1 cellular context compared by ENCODE assay signal in the genomic region with DNA sequence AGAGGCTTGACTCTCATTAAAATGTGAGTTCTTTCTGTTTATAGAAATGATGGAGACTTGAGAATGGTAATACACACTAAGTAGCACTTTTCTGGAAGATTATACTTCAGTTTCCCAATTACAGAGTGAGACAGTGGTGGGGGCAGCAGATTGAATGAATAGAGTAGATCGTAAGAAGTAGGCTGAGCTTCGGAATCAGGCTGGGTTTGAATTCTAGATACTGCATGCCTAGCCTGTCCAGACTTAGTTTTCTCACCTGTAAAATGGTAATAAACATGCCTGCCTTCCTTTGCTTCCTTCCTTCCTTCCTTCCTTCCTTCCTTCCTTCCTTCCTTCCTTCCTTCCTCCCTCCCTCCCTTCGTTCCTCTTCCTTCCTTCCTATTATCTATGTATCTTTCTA.
TF ChIP-seq lines count a peak whose summit lies in the region.

No MANE protein-coding gene starts in this region.

TF ChIP-seq in IMR-90, 13 proteins besides CTCF, POLR2A, EP300 and RAD21 (continued from another document):
- TF ChIP-seq, protein P1, sequence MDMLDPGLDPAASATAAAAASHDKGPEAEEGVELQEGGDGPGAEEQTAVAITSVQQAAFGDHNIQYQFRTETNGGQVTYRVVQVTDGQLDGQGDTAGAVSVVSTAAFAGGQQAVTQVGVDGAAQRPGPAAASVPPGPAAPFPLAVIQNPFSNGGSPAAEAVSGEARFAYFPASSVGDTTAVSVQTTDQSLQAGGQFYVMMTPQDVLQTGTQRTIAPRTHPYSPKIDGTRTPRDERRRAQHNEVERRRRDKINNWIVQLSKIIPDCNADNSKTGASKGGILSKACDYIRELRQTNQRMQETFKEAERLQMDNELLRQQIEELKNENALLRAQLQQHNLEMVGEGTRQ (IDR thresholded peaks at IDR 0.05; ENCODE audit: low read depth, low read length): no peak
- TF ChIP-seq FOS (IDR thresholded peaks at IDR 0.05; ENCODE audit: low read depth, low read length) (no peak), MAZ (IDR thresholded peaks at IDR 0.05; ENCODE audit: borderline replicate concordance, low read depth, low read length) (no peak), CEBPB (IDR thresholded peaks at IDR 0.05; ENCODE audit: low read depth, low read length) (no peak), MXI1 (IDR thresholded peaks at IDR 0.05; ENCODE audit: borderline replicate concordance, low read depth, low read length) (no peak), RCOR1 (IDR thresholded peaks at IDR 0.05; ENCODE audit: insufficient replicate concordance, low read length) (no peak), SMC3 (IDR thresholded peaks at IDR 0.05; ENCODE audit: low read depth, low read length) (no peak)
